ENCODE assay signal across 1 cellular context in genomic region chr15:31128919-31129768, GRCh38.
TF ChIP-seq lines count a peak whose summit lies in the region.

No MANE protein-coding gene starts in this region.

TF ChIP-seq in HepG2, 621 proteins besides CTCF, POLR2A, EP300 and RAD21 (continued from another document):
- TF ChIP-seq MAFF (IDR thresholded peaks at IDR 0.05; ENCODE audit: low read depth, low read length): peak; percentile 18; the same call in 1 of the 2 replicates
- TF ChIP-seq ZNF550 (CRISPR knock-in tag; IDR thresholded peaks at IDR 0.05; ENCODE audit: borderline replicate concordance): no peak
- no peak for TF ChIP-seq NFE2 (CRISPR knock-in tag; IDR thresholded peaks at IDR 0.05)
- no peak for TF ChIP-seq TAF15 (IDR thresholded peaks at IDR 0.05; ENCODE audit: low read depth, low read length, poor library complexity, severe bottlenecking)
- TF ChIP-seq KLF12 (CRISPR knock-in tag; IDR thresholded peaks at IDR 0.05; ENCODE audit: borderline replicate concordance): no peak
- TF ChIP-seq ZNF160 (CRISPR knock-in tag; IDR thresholded peaks at IDR 0.05): 0 out of 2 replicates have a peak, but pooled peaks have one; percentile 36
- no peak for TF ChIP-seq ZNF468 (CRISPR knock-in tag; IDR thresholded peaks at IDR 0.05)
- TF ChIP-seq ZNF737 (CRISPR knock-in tag; IDR thresholded peaks at IDR 0.05; ENCODE audit: borderline replicate concordance): peak; percentile 40; the same call in 1 of the 2 replicates
- TF ChIP-seq SIN3B (IDR thresholded peaks at IDR 0.05; ENCODE audit: low read length): 0 out of 2 replicates have a peak, but pooled peaks have one; percentile 35
- no peak for TF ChIP-seq ZNF780A (CRISPR knock-in tag; IDR thresholded peaks at IDR 0.05)
- TF ChIP-seq ZKSCAN8 (CRISPR knock-in tag; IDR thresholded peaks at IDR 0.05; ENCODE audit: borderline replicate concordance): no peak
- TF ChIP-seq THAP7 (CRISPR knock-in tag; IDR thresholded peaks at IDR 0.05): 0 out of 2 replicates have a peak, but pooled peaks have one; percentile 35
- TF ChIP-seq CREB1 (IDR thresholded peaks at IDR 0.05): no peak
- no peak for TF ChIP-seq CREB1 (CRISPR knock-in tag; IDR thresholded peaks at IDR 0.05)
- TF ChIP-seq, protein P1, sequence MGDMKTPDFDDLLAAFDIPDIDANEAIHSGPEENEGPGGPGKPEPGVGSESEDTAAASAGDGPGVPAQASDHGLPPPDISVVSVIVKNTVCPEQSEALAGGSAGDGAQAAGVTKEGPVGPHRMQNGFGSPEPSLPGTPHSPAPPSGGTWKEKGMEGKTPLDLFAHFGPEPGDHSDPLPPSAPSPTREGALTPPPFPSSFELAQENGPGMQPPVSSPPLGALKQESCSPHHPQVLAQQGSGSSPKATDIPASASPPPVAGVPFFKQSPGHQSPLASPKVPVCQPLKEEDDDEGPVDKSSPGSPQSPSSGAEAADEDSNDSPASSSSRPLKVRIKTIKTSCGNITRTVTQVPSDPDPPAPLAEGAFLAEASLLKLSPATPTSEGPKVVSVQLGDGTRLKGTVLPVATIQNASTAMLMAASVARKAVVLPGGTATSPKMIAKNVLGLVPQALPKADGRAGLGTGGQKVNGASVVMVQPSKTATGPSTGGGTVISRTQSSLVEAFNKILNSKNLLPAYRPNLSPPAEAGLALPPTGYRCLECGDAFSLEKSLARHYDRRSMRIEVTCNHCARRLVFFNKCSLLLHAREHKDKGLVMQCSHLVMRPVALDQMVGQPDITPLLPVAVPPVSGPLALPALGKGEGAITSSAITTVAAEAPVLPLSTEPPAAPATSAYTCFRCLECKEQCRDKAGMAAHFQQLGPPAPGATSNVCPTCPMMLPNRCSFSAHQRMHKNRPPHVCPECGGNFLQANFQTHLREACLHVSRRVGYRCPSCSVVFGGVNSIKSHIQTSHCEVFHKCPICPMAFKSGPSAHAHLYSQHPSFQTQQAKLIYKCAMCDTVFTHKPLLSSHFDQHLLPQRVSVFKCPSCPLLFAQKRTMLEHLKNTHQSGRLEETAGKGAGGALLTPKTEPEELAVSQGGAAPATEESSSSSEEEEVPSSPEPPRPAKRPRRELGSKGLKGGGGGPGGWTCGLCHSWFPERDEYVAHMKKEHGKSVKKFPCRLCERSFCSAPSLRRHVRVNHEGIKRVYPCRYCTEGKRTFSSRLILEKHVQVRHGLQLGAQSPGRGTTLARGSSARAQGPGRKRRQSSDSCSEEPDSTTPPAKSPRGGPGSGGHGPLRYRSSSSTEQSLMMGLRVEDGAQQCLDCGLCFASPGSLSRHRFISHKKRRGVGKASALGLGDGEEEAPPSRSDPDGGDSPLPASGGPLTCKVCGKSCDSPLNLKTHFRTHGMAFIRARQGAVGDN (CRISPR knock-in tag; IDR thresholded peaks at IDR 0.05): peak; percentile 36
- no peak for TF ChIP-seq ZNF772 (CRISPR knock-in tag; IDR thresholded peaks at IDR 0.05)
- TF ChIP-seq GABPA (IDR thresholded peaks at IDR 0.05; ENCODE audit: low read depth, low read length): no peak
- no peak for TF ChIP-seq GABPA (CRISPR knock-in tag; IDR thresholded peaks at IDR 0.05; ENCODE audit: low read depth)
- TF ChIP-seq ZNF274 (CRISPR knock-in tag; IDR thresholded peaks at IDR 0.05): 0 out of 2 replicates have a peak, but pooled peaks have one; percentile 17
- TF ChIP-seq HOXA7 (CRISPR knock-in tag; IDR thresholded peaks at IDR 0.05): no peak
- peak; percentile 49; the same call in 1 of the 2 replicates for TF ChIP-seq KDM2A (CRISPR knock-in tag; IDR thresholded peaks at IDR 0.05; ENCODE audit: borderline replicate concordance, low read depth)
- no peak for TF ChIP-seq SETDB1 (CRISPR knock-in tag; IDR thresholded peaks at IDR 0.05; ENCODE audit: borderline replicate concordance)
- TF ChIP-seq, protein P2, sequence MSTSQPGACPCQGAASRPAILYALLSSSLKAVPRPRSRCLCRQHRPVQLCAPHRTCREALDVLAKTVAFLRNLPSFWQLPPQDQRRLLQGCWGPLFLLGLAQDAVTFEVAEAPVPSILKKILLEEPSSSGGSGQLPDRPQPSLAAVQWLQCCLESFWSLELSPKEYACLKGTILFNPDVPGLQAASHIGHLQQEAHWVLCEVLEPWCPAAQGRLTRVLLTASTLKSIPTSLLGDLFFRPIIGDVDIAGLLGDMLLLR (CRISPR knock-in tag; IDR thresholded peaks at IDR 0.05): 0 out of 2 replicates have a peak, but pooled peaks have one; percentile 58
- no peak for TF ChIP-seq HCFC1 (IDR thresholded peaks at IDR 0.05; ENCODE audit: low read depth, low read length)
- no peak for TF ChIP-seq MAF1 (CRISPR knock-in tag; IDR thresholded peaks at IDR 0.05; ENCODE audit: borderline replicate concordance)
- TF ChIP-seq XRCC5 (optimal IDR thresholded peaks at IDR 0.05; ENCODE audit: low read length): peak; percentile 39
- 0 out of 2 replicates have a peak, but pooled peaks have one; percentile 5 for TF ChIP-seq FOSL2 (CRISPR knock-in tag; IDR thresholded peaks at IDR 0.05)
- TF ChIP-seq ZNF256 (CRISPR knock-in tag; conservative IDR thresholded peaks at IDR 0.05): 0 out of 2 replicates have a peak, but pooled peaks have one; percentile 42
- TF ChIP-seq STAG1 (CRISPR knock-in tag; IDR thresholded peaks at IDR 0.05): peak; percentile 93
- peak; percentile 83 for TF ChIP-seq SMC3 (IDR thresholded peaks at IDR 0.05; ENCODE audit: low read length)
- TF ChIP-seq, protein P3, sequence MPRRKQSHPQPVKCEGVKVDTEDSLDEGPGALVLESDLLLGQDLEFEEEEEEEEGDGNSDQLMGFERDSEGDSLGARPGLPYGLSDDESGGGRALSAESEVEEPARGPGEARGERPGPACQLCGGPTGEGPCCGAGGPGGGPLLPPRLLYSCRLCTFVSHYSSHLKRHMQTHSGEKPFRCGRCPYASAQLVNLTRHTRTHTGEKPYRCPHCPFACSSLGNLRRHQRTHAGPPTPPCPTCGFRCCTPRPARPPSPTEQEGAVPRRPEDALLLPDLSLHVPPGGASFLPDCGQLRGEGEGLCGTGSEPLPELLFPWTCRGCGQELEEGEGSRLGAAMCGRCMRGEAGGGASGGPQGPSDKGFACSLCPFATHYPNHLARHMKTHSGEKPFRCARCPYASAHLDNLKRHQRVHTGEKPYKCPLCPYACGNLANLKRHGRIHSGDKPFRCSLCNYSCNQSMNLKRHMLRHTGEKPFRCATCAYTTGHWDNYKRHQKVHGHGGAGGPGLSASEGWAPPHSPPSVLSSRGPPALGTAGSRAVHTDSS (CRISPR knock-in tag; conservative IDR thresholded peaks at IDR 0.05): 0 out of 2 replicates have a peak, but pooled peaks have one; percentile 6
- TF ChIP-seq, protein P4, sequence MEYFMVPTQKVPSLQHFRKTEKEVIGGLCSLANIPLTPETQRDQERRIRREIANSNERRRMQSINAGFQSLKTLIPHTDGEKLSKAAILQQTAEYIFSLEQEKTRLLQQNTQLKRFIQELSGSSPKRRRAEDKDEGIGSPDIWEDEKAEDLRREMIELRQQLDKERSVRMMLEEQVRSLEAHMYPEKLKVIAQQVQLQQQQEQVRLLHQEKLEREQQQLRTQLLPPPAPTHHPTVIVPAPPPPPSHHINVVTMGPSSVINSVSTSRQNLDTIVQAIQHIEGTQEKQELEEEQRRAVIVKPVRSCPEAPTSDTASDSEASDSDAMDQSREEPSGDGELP (IDR thresholded peaks at IDR 0.05; ENCODE audit: borderline replicate concordance, low read depth): peak; percentile 54; the same call in 1 of the 2 replicates
- TF ChIP-seq, protein P5, sequence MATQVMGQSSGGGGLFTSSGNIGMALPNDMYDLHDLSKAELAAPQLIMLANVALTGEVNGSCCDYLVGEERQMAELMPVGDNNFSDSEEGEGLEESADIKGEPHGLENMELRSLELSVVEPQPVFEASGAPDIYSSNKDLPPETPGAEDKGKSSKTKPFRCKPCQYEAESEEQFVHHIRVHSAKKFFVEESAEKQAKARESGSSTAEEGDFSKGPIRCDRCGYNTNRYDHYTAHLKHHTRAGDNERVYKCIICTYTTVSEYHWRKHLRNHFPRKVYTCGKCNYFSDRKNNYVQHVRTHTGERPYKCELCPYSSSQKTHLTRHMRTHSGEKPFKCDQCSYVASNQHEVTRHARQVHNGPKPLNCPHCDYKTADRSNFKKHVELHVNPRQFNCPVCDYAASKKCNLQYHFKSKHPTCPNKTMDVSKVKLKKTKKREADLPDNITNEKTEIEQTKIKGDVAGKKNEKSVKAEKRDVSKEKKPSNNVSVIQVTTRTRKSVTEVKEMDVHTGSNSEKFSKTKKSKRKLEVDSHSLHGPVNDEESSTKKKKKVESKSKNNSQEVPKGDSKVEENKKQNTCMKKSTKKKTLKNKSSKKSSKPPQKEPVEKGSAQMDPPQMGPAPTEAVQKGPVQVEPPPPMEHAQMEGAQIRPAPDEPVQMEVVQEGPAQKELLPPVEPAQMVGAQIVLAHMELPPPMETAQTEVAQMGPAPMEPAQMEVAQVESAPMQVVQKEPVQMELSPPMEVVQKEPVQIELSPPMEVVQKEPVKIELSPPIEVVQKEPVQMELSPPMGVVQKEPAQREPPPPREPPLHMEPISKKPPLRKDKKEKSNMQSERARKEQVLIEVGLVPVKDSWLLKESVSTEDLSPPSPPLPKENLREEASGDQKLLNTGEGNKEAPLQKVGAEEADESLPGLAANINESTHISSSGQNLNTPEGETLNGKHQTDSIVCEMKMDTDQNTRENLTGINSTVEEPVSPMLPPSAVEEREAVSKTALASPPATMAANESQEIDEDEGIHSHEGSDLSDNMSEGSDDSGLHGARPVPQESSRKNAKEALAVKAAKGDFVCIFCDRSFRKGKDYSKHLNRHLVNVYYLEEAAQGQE (IDR thresholded peaks at IDR 0.05; ENCODE audit: borderline replicate concordance in 1 of 2, low read depth in 1 of 2, low read length in 2 of 2): no peak
- no peak for TF ChIP-seq SRF (IDR thresholded peaks at IDR 0.05; ENCODE audit: low read depth, low read length)
- TF ChIP-seq, protein P6, sequence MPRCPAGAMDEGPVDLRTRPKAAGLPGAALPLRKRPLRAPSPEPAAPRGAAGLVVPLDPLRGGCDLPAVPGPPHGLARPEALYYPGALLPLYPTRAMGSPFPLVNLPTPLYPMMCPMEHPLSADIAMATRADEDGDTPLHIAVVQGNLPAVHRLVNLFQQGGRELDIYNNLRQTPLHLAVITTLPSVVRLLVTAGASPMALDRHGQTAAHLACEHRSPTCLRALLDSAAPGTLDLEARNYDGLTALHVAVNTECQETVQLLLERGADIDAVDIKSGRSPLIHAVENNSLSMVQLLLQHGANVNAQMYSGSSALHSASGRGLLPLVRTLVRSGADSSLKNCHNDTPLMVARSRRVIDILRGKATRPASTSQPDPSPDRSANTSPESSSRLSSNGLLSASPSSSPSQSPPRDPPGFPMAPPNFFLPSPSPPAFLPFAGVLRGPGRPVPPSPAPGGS (CRISPR knock-in tag; IDR thresholded peaks at IDR 0.05): 0 out of 2 replicates have a peak, but pooled peaks have one; percentile 27
